Comparison of ENCODE assay signal across 12 cellular contexts in genomic region chr17:15263680-15264079, GRCh38. TPM values are rescaled to one million over a fixed set of nuclear protein-coding genes. Genes with fewer than 3 reads are reported as not detected.
A peak's percentile ranks its signal among the peaks of the same experiment; 100 is the strongest.
DNase-seq lines count a peak whose midpoint lies in the region; ATAC-seq and TF ChIP-seq lines count a peak whose summit lies in the region.
"Had no signal": no experiment of that assay in that cellular context is flagged by ENCODE, and none has a peak within 500 bp of the region (broad histone marks: within the 10 kb centered on the region; RNA-seq: fewer than 3 reads in every experiment).

No MANE protein-coding gene starts in this region.

- no peaks in the 10 kb centered on the region for H3K9me3 ChIP-seq in skeletal muscle tissue (ENCODE audit: control insufficient read depth in 3 of 3, low read length in 3 of 3)
- H3K9me3 ChIP-seq: SJCRH30 had no signal

- H3K27ac ChIP-seq in GM23338 (ENCODE audit: low read depth) (no peak overlapping the region), skeletal muscle tissue (ENCODE audit: low read depth, low read length) (peak overlapping the region; percentile 99)
- H3K27ac ChIP-seq: SJCRH30 had no signal

- H3K36me3 Mint-ChIP-seq in GM23338 (ENCODE audit: low read depth) = no peaks in the 10 kb centered on the region
- H3K36me3 Mint-ChIP-seq in brain = peaks cover 7% of the 10 kb centered on the region
- no peaks in the 10 kb centered on the region for H3K36me3 Mint-ChIP-seq in activated T-helper 17 cell treated with anti-CD3 and anti-CD28 coated beads, Interleukin-2, amount 50 U/mL, for 72 hours (ENCODE audit: low read depth)

- no peak overlapping the region for H3K27ac Mint-ChIP-seq in GM23338
- H3K27ac Mint-ChIP-seq in brain = peak overlapping the region in 2 of 5 experiments; percentile 81 to 94
- H3K27ac Mint-ChIP-seq in activated T-helper 17 cell treated with anti-CD3 and anti-CD28 coated beads, Interleukin-2, amount 50 U/mL, for 72 hours = no peak overlapping the region
- H3K27ac Mint-ChIP-seq: activated naive CD4-positive, alpha-beta T cell treated with anti-CD3 and anti-CD28 coated beads for 36 hours; CD4-positive, alpha-beta T cell had no signal

- TF ChIP-seq CTCF in GM23338 (conservative IDR thresholded peaks at IDR 0.05; ENCODE audit: low read depth in 2 of 2) (no peak), brain (conservative IDR thresholded peaks at IDR 0.05) (no peak)

- peaks cover 68% of the 10 kb centered on the region for H3K27me3 Mint-ChIP-seq in GM23338 (ENCODE audit: insufficient read depth, low read depth, poor library complexity)
- peaks cover 88% of the 10 kb centered on the region for H3K27me3 Mint-ChIP-seq in brain
- peaks cover 65% of the 10 kb centered on the region for H3K27me3 Mint-ChIP-seq in activated T-helper 17 cell treated with anti-CD3 and anti-CD28 coated beads, Interleukin-2, amount 50 U/mL, for 72 hours

- H3K27me3 ChIP-seq in GM23338 (ENCODE audit: insufficient read depth) = peaks cover 72% of the 10 kb centered on the region
- H3K27me3 ChIP-seq in skeletal muscle tissue (ENCODE audit: control insufficient read depth in 3 of 3, insufficient read depth in 3 of 3, low read length in 3 of 3) = no peaks in the 10 kb centered on the region

- no peaks in the 10 kb centered on the region for H4K20me1 ChIP-seq in GM23338 (replicated peaks; ENCODE audit: insufficient read depth)

- DNase-seq in GM23338 (ENCODE audit: low spot score) (no peak), left colon (peak in 1 of 2 donors; percentile 31), D341Med (ENCODE audit: low spot score) (no peak)
- DNase-seq: activated CD4-positive, alpha-beta T cell treated with anti-CD3 and anti-CD28 coated beads for 48 hours; activated naive CD4-positive, alpha-beta T cell treated with anti-CD3 and anti-CD28 coated beads for 36 hours; CD4-positive, alpha-beta T cell; SJCRH30 had no signal

- H3K4me2 ChIP-seq in GM23338 = peak overlapping the region; percentile 80

- ATAC-seq in GM23338 = no peak
- ATAC-seq in left colon = peak; percentile 25
- no peak for ATAC-seq in activated T-helper 17 cell treated with anti-CD3 and anti-CD28 coated beads, Interleukin-2, amount 50 U/mL, for 72 hours (replicated peaks)
- no peak for ATAC-seq in HG02884 (IDR thresholded peaks at IDR 0.05; ENCODE audit: unreplicated experiment)
- ATAC-seq in GM19463 (IDR thresholded peaks at IDR 0.05; ENCODE audit: unreplicated experiment) = no peak

- H3K9ac ChIP-seq in skeletal muscle tissue (ENCODE audit: low read depth in 1 of 3, low read length in 3 of 3) = peak overlapping the region; percentile 29 to 99 (median 92)

- H3K79me2 ChIP-seq in GM23338 (replicated peaks; ENCODE audit: insufficient read depth) = no peaks in the 10 kb centered on the region

- H3K9me3 Mint-ChIP-seq in GM23338 = no peaks in the 10 kb centered on the region
- H3K9me3 Mint-ChIP-seq in brain = peaks cover 0 to 4% (median 0%) of the 10 kb centered on the region in 5 experiments
- H3K9me3 Mint-ChIP-seq in activated T-helper 17 cell treated with anti-CD3 and anti-CD28 coated beads, Interleukin-2, amount 50 U/mL, for 72 hours = no peaks in the 10 kb centered on the region
- H3K9me3 Mint-ChIP-seq: activated naive CD4-positive, alpha-beta T cell treated with anti-CD3 and anti-CD28 coated beads for 36 hours; CD4-positive, alpha-beta T cell had no signal

- H3K4me1 Mint-ChIP-seq in GM23338 (peaks cover 19% of the 10 kb centered on the region; the same call in 2 of the 3 replicates), brain (peaks cover 58% of the 10 kb centered on the region)
- peaks cover 3% of the 10 kb centered on the region for H3K4me1 Mint-ChIP-seq in activated T-helper 17 cell treated with anti-CD3 and anti-CD28 coated beads, Interleukin-2, amount 50 U/mL, for 72 hours

- no peaks in the 10 kb centered on the region for H3K36me3 ChIP-seq in GM23338 (ENCODE audit: insufficient read depth)
- peaks cover 7 to 14% (median 8%) of the 10 kb centered on the region in 3 donors for H3K36me3 ChIP-seq in skeletal muscle tissue (ENCODE audit: control insufficient read depth in 3 of 3, insufficient read depth in 3 of 3, low read length in 3 of 3)
- H3K36me3 ChIP-seq: SJCRH30 had no signal

- H3K4me3 Mint-ChIP-seq in GM23338 = peak overlapping the region; percentile 86
- peak overlapping the region; percentile 84 to 99 (median 88) for H3K4me3 Mint-ChIP-seq in brain
- H3K4me3 Mint-ChIP-seq in activated T-helper 17 cell treated with anti-CD3 and anti-CD28 coated beads, Interleukin-2, amount 50 U/mL, for 72 hours = no peak overlapping the region
- H3K4me3 Mint-ChIP-seq: activated naive CD4-positive, alpha-beta T cell treated with anti-CD3 and anti-CD28 coated beads for 36 hours; CD4-positive, alpha-beta T cell had no signal

- peak overlapping the region; percentile 76 for H3K4me3 ChIP-seq in GM23338
- peak overlapping the region; percentile 95 to 98 (median 98) for H3K4me3 ChIP-seq in skeletal muscle tissue (ENCODE audit: low read length in 3 of 3)
- H3K4me3 ChIP-seq: SJCRH30 had no signal

- no peaks in the 10 kb centered on the region for H3K9me2 ChIP-seq in GM23338 (ENCODE audit: insufficient read depth)

- H3K4me1 ChIP-seq in GM23338 (ENCODE audit: insufficient read depth) = peaks cover 16% of the 10 kb centered on the region; the same call in 1 of the 2 replicates
- peaks cover 34 to 54% (median 41%) of the 10 kb centered on the region in 3 donors for H3K4me1 ChIP-seq in skeletal muscle tissue (ENCODE audit: control insufficient read depth in 3 of 3, insufficient read depth in 3 of 3, low read length in 3 of 3)
- H3K4me1 ChIP-seq: SJCRH30 had no signal

- H3F3A ChIP-seq in GM23338 (replicated peaks; ENCODE audit: low read depth) = peaks cover 8% of the 10 kb centered on the region; the same call in 1 of the 2 replicates

- intact Hi-C loops in left colon (cut with DNase I, micrococcal nuclease) = loop anchor here in 1 of 2 donors (10.0 kb wide), 1 partner anchor 191 kb away; no protein-coding TSS in a partner anchor

- H2AFZ ChIP-seq in GM23338 = no peak overlapping the region

TF ChIP-seq in GM23338, 12 proteins besides CTCF, POLR2A, EP300 and RAD21:
- TF ChIP-seq POLR2AphosphoS5 (IDR thresholded peaks at IDR 0.05; ENCODE audit: low read depth) (no peak), ETS1 (IDR thresholded peaks at IDR 0.05) (no peak), JUNB (IDR thresholded peaks at IDR 0.05; ENCODE audit: unreplicated experiment) (no peak), REST (IDR thresholded peaks at IDR 0.05; ENCODE audit: unreplicated experiment) (no peak)

RNA-seq across cellular contexts. Expression of gene PMP22, which starts 1.4 kb away (rescaled TPM):
- total RNA-seq in GM23338 (2014; rRNA removed; shearing (Covaris generic)) = 1.6 and 2.2 TPM in 2 replicates
- polyA plus RNA-seq in GM23338 (2016; fragmentation: Nextera tagmentation; extraction: Ambion mirVana) (0.94 and 1.2 TPM in 2 replicates), brain (ENCODE audit: insufficient read depth, low read depth, low replicate concordance) (127 TPM)
- total RNA-seq in left colon (10 to 100 TPM; 22.5 to 52.8 TPM), skeletal muscle tissue (92.9 TPM)
- total RNA-seq in activated T-helper 17 cell treated with anti-CD3 and anti-CD28 coated beads, Interleukin-2, amount 50 U/mL, for 72 hours = not detected
- total RNA-seq: CD4-positive, alpha-beta T cell had no signal
